In genomic region chr1:206612129-206612876, GRCh38 we compare ENCODE assay signal across 8 cellular contexts. TPM values are rescaled to one million over a fixed set of nuclear protein-coding genes. Genes with fewer than 3 reads are reported as not detected.
A peak's percentile ranks its signal among the peaks of the same experiment; 100 is the strongest.
DNase-seq lines count a peak whose midpoint lies in the region; ATAC-seq, FAIRE-seq and TF ChIP-seq lines count a peak whose summit lies in the region.

TSS of gene EIF2D (minus strand) at chr1:206612465. CDS start at chr1:206612342, 123 bp downstream.

- DNase-seq in A549 (ENCODE audit: low read depth in 1 of 2, low spot score in 1 of 2) (peak; percentile 95 to 99), NCI-H2171 (lab: John Stamatoyannopoulos, UW) (peak; percentile 91), UCSD-AML1 (lab: John Stamatoyannopoulos, UW; ENCODE audit: unreplicated experiment) (peak; percentile 96), skeletal muscle cell (ENCODE audit: low read depth) (peak; percentile 60)

- H3K27me3 Mint-ChIP-seq in brain: peaks cover 16% of the 10 kb centered on the region

- no peak for FAIRE-seq in A549 (lab: Jason Lieb, UNC)

- CTCF ChIA-PET in A549 (lab: Yijun Ruan, JAX): interaction anchor here (0.6 to 11.4 kb wide), 35 partner anchors 9 to 888 kb away, joined by 3 to 163 read pairs (median 4); partner anchors contain the start of genes DYRK3 and FCMR

- H3K4me1 Mint-ChIP-seq in brain: peaks cover 16% of the 10 kb centered on the region

- POLR2A ChIA-PET in A549 (lab: Yijun Ruan, JAX): interaction anchor here (0.6 to 1.7 kb wide), 13 partner anchors 9 to 456 kb away, joined by 3 to 14 read pairs (median 3); partner anchors contain the start of genes DYRK3, MAPKAPK2 and RASSF5

- ATAC-seq in A549 (peak; percentile 95 to 98), GM18861 (IDR thresholded peaks at IDR 0.05; ENCODE audit: unreplicated experiment) (peak; percentile 73), HG03095 (IDR thresholded peaks at IDR 0.05; ENCODE audit: unreplicated experiment) (peak; percentile 84)

- peak within 1 kb of the TSS; percentile 91 for H3K4me2 ChIP-seq in A549

- H3K4me3 ChIP-seq in A549 (peak within 1 kb of the TSS; percentile 62), iPS-11a (ENCODE audit: low read depth, low read length) (peak within 1 kb of the TSS; percentile 85), skeletal muscle cell (ENCODE audit: low read depth, low read length) (peak within 1 kb of the TSS; percentile 85)

- H3K36me3 Mint-ChIP-seq in brain: peaks cover 25% of the 10 kb centered on the region

- H3K4me3 Mint-ChIP-seq in brain: peak within 1 kb of the TSS; percentile 94 to 97 (median 96)

- H3K27ac ChIP-seq in A549: peak within 1 kb of the TSS; percentile 78 to 88

- no peaks in the 10 kb centered on the region for H3K9me3 ChIP-seq in A549

- no peaks in the 10 kb centered on the region for H3K9me3 Mint-ChIP-seq in brain

- peaks cover 6% of the 10 kb centered on the region for H3K4me1 ChIP-seq in A549

- TF ChIP-seq POLR2A in A549 (IDR thresholded peaks at IDR 0.05; ENCODE audit: low read length): peak; percentile 87

- 2% methylated on average over 35 of the region's 48 CpGs for WGBS in A549 (ENCODE audit: missing lambda C conversion rate)

- TF ChIP-seq CTCF in A549 (IDR thresholded peaks at IDR 0.05): peak; percentile 78
- TF ChIP-seq CTCF in brain (conservative IDR thresholded peaks at IDR 0.05): peak; percentile 94 to 95

- peak in 1 of 2 experiments; percentile 42; a peak in 3 of 5 replicates for TF ChIP-seq RAD21 in A549 (conservative IDR thresholded peaks at IDR 0.05 in 1 of 2, IDR thresholded peaks at IDR 0.05 in 1 of 2)

- peak within 1 kb of the TSS; percentile 90 to 98 (median 98) for H3K27ac Mint-ChIP-seq in brain

- TF ChIP-seq EP300 in A549 (IDR thresholded peaks at IDR 0.05): peak in 1 of 2 experiments; percentile 21; a peak in 1 of 5 replicates

TF ChIP-seq in A549, 52 proteins besides CTCF, POLR2A, EP300 and RAD21 (continues in another document):
- TF ChIP-seq KDM1A (IDR thresholded peaks at IDR 0.05; ENCODE audit: low read depth) (no peak), KDM5A (IDR thresholded peaks at IDR 0.05) (peak; percentile 100), PBX3 (IDR thresholded peaks at IDR 0.05) (no peak; the same call in 1 of the 2 replicates), PHF8 (IDR thresholded peaks at IDR 0.05; ENCODE audit: borderline replicate concordance, low read depth) (peak; percentile 100), HOXB5 (CRISPR knock-in tag; IDR thresholded peaks at IDR 0.05) (peak; percentile 85), FOXS1 (CRISPR knock-in tag; IDR thresholded peaks at IDR 0.05) (peak; percentile 64; the same call in 1 of the 2 replicates), BHLHE40 (IDR thresholded peaks at IDR 0.05; ENCODE audit: low read depth, low read length) (no peak), NR3C1 (IDR thresholded peaks at IDR 0.05) (no peak), EHF (CRISPR knock-in tag; IDR thresholded peaks at IDR 0.05) (no peak; the same call in 1 of the 2 replicates), BCL3 (IDR thresholded peaks at IDR 0.05) (peak; percentile 87; the same call in 1 of the 3 replicates), FOSL2 (IDR thresholded peaks at IDR 0.05) (no peak), FOSL2 (CRISPR knock-in tag; IDR thresholded peaks at IDR 0.05) (peak; percentile 46; the same call in 1 of the 2 replicates), HMGXB4 (CRISPR knock-in tag; IDR thresholded peaks at IDR 0.05; ENCODE audit: borderline replicate concordance) (peak; percentile 88; the same call in 1 of the 2 replicates), HDAC2 (IDR thresholded peaks at IDR 0.05) (peak; percentile 96; the same call in 1 of the 2 replicates), MAZ (IDR thresholded peaks at IDR 0.05; ENCODE audit: borderline replicate concordance, low read depth, low read length) (peak; percentile 71; the same call in 1 of the 2 replicates), E2F6 (IDR thresholded peaks at IDR 0.05; ENCODE audit: borderline replicate concordance, low read depth) (peak; percentile 68), HEYL (CRISPR knock-in tag; IDR thresholded peaks at IDR 0.05) (no peak), EHMT2 (IDR thresholded peaks at IDR 0.05; ENCODE audit: low read depth) (no peak), TP53 (CRISPR knock-in tag; IDR thresholded peaks at IDR 0.05) (peak; percentile 61; the same call in 1 of the 2 replicates), TFCP2L1 (CRISPR knock-in tag; IDR thresholded peaks at IDR 0.05) (peak; percentile 92; the same call in 1 of the 2 replicates), MYC (IDR thresholded peaks at IDR 0.05; ENCODE audit: borderline replicate concordance, low read length) (peak; percentile 78), REST (IDR thresholded peaks at IDR 0.05) (peak; percentile 22; the same call in 1 of the 2 replicates), ESRRA (IDR thresholded peaks at IDR 0.05; ENCODE audit: borderline replicate concordance, low read length) (0 out of 2 replicates have a peak, but pooled peaks have one; percentile 43), RCOR1 (IDR thresholded peaks at IDR 0.05; ENCODE audit: low read depth, low read length) (no peak), CEBPB (IDR thresholded peaks at IDR 0.05) (peak in 1 of 2 experiments; percentile 30; a peak in 1 of 4 replicates)

RNA-seq across cellular contexts. Expression of gene EIF2D, which starts in this region (rescaled TPM):
- polyA plus RNA-seq in A549 (2011; rRNA removed) (63.2 and 72.6 TPM in 2 replicates), A549 (2017; fragmentation: RNase III; extraction: RNeasy Plus Mini Kit Qiagen cat#74134 plus additional on column Dnase treatment) (31.8 to 32.7 TPM (median 32.5 TPM) in 3 replicates), brain (ENCODE audit: insufficient read depth, low read depth, low replicate concordance) (58.6 TPM)
- polyA plus RNA-seq in A549 (2012; cell fraction: cytosol; rRNA removed): 45.6 and 50.6 TPM in 2 replicates
- polyA plus RNA-seq in A549 (2012; cell fraction: nucleus; rRNA removed): 39.4 and 47.8 TPM in 2 replicates
- 34.0 and 46.7 TPM in 2 replicates for polyA minus RNA-seq in A549 (2011; rRNA and poly(A)+ RNA removed)

Comparison
In these comparisons a context has a peak if more than half of its experiments do, and no peak if none do; other contexts are left out.
1. Peak in every context shown above with its lines: DNase-seq, ATAC-seq, H3K4me3 ChIP-seq and H3K27ac ChIP-seq.